12 cellular contexts compared by ENCODE assay signal in genomic region chr6:117544725-117545124, GRCh38.
"Had no signal": no experiment of that assay in that cellular context is flagged by ENCODE, and none has a peak within 500 bp of the region (broad histone marks: within the 10 kb centered on the region; RNA-seq: fewer than 3 reads in every experiment).

No MANE protein-coding gene starts in this region.

- H3K27me3 ChIP-seq: esophagus squamous epithelium, foreskin keratinocyte, heart left ventricle, pancreas, thyroid gland, vagina had no signal

- H3K27ac ChIP-seq: esophagus squamous epithelium, foreskin keratinocyte, heart left ventricle, pancreas, thyroid gland, vagina, VCaP had no signal

- H3K4me1 ChIP-seq: pancreas had no signal

- DNase-seq: activated CD4-positive, alpha-beta T cell treated with anti-CD3 and anti-CD28 coated beads for 36 hours; activated CD8-positive, alpha-beta memory T cell treated with anti-CD3 and anti-CD28 coated beads, Interleukin-2, amount 50 U/mL, for 48 hours; activated CD8-positive, alpha-beta T cell treated with anti-CD3 and anti-CD28 coated beads for 36 hours; activated naive CD8-positive, alpha-beta T cell treated with anti-CD3 and anti-CD28 coated beads, Interleukin-2, amount 10 ng/mL, durations not matched to agents 7 days and 5 days; anterior cingulate cortex; esophagus squamous epithelium; heart left ventricle; pancreas; thyroid gland had no signal

- H3K9me3 ChIP-seq: esophagus squamous epithelium, heart left ventricle, pancreas, thyroid gland, vagina had no signal

- H3K4me3 ChIP-seq: esophagus squamous epithelium, heart left ventricle, pancreas, thyroid gland, vagina had no signal
